In the genomic region with DNA sequence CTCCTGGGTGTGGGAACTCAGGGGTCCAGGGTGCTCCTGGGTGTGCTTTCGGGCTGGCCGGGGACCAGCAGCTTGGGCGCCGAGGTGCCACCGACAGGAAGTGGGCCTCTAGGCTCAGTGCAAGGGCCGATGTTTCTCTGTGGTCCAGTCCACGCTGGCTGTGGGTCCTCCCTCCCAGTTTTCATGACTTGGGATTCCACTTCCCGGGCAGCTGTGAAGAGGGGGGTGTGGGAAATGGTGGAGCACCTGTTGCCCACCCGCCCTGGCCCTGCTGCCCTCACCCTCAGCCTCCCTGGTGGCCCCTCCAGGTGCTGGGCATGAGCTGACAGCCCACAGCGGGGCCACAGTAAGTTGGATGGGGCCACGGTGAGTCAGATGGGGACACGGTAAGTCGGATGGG, we compare ENCODE assay signal across 10 cellular contexts. TPM values are rescaled to one million over a fixed set of nuclear protein-coding genes. Genes with fewer than 3 reads are reported as not detected.
"Had no signal": no experiment of that assay in that cellular context is flagged by ENCODE, and none has a peak within 500 bp of the region (broad histone marks: within the 10 kb centered on the region; RNA-seq: fewer than 3 reads in every experiment).

No MANE protein-coding gene starts in this region.

- DNase-seq: GM23248, H9, HCEC 1CT, HFFc6, KBM-7 had no signal

- ATAC-seq: HepG2 had no signal

- H3K9ac ChIP-seq: GM23248 had no signal

- H3K4me3 ChIP-seq: GM23248 had no signal

- H3K27ac ChIP-seq: GM23248, HL-60 had no signal

- H2AFZ ChIP-seq: GM23248 had no signal

RNA-seq across cellular contexts. Expression of a gene that starts 58.5 kb away (rescaled TPM):
- total RNA-seq: GM23248, H1, HepG2, HFFc6, HT1080 had no signal
- polyA plus RNA-seq: HepG2, IgD-negative memory B cell had no signal
